10 cellular contexts compared by ENCODE assay signal in the genomic region with DNA sequence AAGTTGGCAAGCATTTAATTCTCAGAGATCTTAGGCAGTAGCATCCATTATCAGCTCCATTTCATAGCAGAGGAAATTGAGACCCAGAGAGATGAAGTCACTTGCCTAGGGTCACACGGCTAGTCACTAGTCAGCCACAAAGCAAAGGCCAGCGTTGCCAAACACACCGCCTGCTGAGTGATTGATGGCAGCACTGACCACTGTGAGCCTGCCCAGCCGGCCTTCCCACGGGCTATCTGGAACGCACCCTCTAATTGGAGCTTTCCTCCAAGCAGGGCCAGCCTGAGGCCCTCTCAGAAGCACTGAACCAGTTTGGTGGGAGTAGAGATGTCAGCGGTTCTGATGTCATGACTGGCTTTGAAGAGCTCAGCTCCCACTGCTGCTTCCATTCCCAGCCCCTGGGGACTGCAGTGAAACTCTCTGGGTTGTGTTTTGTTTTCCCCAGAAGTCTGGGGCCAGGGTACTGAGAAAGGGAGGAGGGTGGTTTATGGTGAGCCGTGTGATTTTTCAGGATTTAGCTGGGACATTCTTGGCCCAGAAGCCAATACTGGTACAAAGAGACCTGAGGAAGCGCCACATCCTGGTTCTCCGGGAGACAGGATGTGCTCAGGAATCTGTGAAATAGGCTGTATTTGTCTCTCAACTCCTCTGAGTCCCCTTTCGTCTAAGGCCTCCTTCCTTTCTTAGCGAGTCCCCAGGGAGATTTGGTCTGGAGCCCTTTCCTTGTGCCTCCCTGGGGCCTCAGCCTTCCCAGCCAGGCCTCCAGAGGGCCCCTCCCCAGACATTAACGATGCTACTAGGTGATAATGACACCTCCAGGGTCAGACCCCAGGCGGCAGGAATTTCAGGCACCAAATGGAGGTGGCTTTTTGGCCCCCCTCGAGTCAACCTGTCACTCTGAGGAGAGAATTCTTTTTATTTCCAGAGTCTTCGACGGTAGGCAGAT. TPM values are rescaled to one million over a fixed set of nuclear protein-coding genes. Genes with fewer than 3 reads are reported as not detected.
DNase-seq lines count a peak whose midpoint lies in the region; ATAC-seq and TF ChIP-seq lines count a peak whose summit lies in the region.
"Had no signal": no experiment of that assay in that cellular context is flagged by ENCODE, and none has a peak within 500 bp of the region (broad histone marks: within the 10 kb centered on the region; RNA-seq: fewer than 3 reads in every experiment).

No MANE protein-coding gene starts in this region.

- H3K9me3 ChIP-seq in iPS-18a (ENCODE audit: control insufficient read depth, low read depth, low read length) = no peaks in the 10 kb centered on the region

- H3K9ac ChIP-seq in iPS-18a (ENCODE audit: low read length) = peak overlapping the region; percentile 6

- peak; percentile 82 for DNase-seq in H7
- peak; percentile 99 for DNase-seq in brain microvascular endothelial cell
- DNase-seq in retinal pigment epithelial cell (ENCODE audit: low read depth) = peak; percentile 19
- DNase-seq in activated T-helper 2 cell treated with anti-CD3 and anti-CD28 coated beads, Interferon-gamma antibody, Interleukin-2, Interleukin-4, amounts not matched to agents 10 μg/mL and 5 μg/mL and 100 μg/mL, durations not matched to agents 14 hours and 24 hours and 36 hours (ENCODE audit: low spot score) = no peak
- no peak for DNase-seq in NCI-H1092 (lab: John Stamatoyannopoulos, UW)
- DNase-seq in Calu3 = no peak
- DNase-seq: activated CD4-positive, alpha-beta T cell treated with anti-CD3 and anti-CD28 coated beads, Interleukin-2, amount 50 U/mL, for 4 hours; effector CD4-positive, alpha-beta T cell had no signal

- in situ Hi-C loops in brain microvascular endothelial cell (cut with HindIII; ENCODE audit: low pct_ligation_motif_present, low sequenced_read_pairs) = no loop called here

- H3K27me3 Mint-ChIP-seq in activated T-helper 2 cell treated with anti-CD3 and anti-CD28 coated beads, Interferon-gamma antibody, Interleukin-2, Interleukin-4, amounts not matched to agents 10 μg/mL and 5 μg/mL and 100 μg/mL, durations not matched to agents 14 hours and 24 hours and 36 hours (ENCODE audit: low read depth) = peaks cover 3% of the 10 kb centered on the region
- no peaks in the 10 kb centered on the region for H3K27me3 Mint-ChIP-seq in Calu3 (ENCODE audit: unreplicated experiment)

- H3K9me3 Mint-ChIP-seq in activated T-helper 2 cell treated with anti-CD3 and anti-CD28 coated beads, Interferon-gamma antibody, Interleukin-2, Interleukin-4, amounts not matched to agents 10 μg/mL and 5 μg/mL and 100 μg/mL, durations not matched to agents 14 hours and 24 hours and 36 hours = no peaks in the 10 kb centered on the region
- H3K9me3 Mint-ChIP-seq in Calu3 (ENCODE audit: low read depth, unreplicated experiment) = no peaks in the 10 kb centered on the region

- H3K27me3 ChIP-seq in H7 (ENCODE audit: control insufficient read depth, insufficient read depth, low read length) (no peaks in the 10 kb centered on the region), brain microvascular endothelial cell (replicated peaks) (no peaks in the 10 kb centered on the region), iPS-18a (ENCODE audit: control insufficient read depth, insufficient read depth, low read length) (no peaks in the 10 kb centered on the region)

- CTCF ChIA-PET in Calu3 (lab: Charles Lee) = no interaction called here

- H3K4me3 ChIP-seq in H7 (ENCODE audit: insufficient read depth, low read depth, low read length) = no peak overlapping the region
- no peak overlapping the region for H3K4me3 ChIP-seq in brain microvascular endothelial cell (ENCODE audit: low read depth, low read length)
- no peak overlapping the region for H3K4me3 ChIP-seq in iPS-18a (ENCODE audit: low read length)
- H3K4me3 ChIP-seq in retinal pigment epithelial cell (ENCODE audit: low read length) = no peak overlapping the region

- no peaks in the 10 kb centered on the region for H3K4me1 Mint-ChIP-seq in activated T-helper 2 cell treated with anti-CD3 and anti-CD28 coated beads, Interferon-gamma antibody, Interleukin-2, Interleukin-4, amounts not matched to agents 10 μg/mL and 5 μg/mL and 100 μg/mL, durations not matched to agents 14 hours and 24 hours and 36 hours (ENCODE audit: low read depth)
- H3K4me1 Mint-ChIP-seq in Calu3 (ENCODE audit: low read depth, unreplicated experiment) = peaks cover 17% of the 10 kb centered on the region

- intact Hi-C loops in activated T-helper 2 cell treated with anti-CD3 and anti-CD28 coated beads, Interferon-gamma antibody, Interleukin-2, Interleukin-4, amounts not matched to agents 10 μg/mL and 5 μg/mL and 100 μg/mL, durations not matched to agents 14 hours and 24 hours and 36 hours (cut with micrococcal nuclease) = no loop called here
- intact Hi-C loops in Calu3 (cut with micrococcal nuclease; ENCODE audit: unreplicated experiment) = no loop called here

- H3K4me1 ChIP-seq in iPS-18a (ENCODE audit: control insufficient read depth, low read depth, low read length) = peaks cover 22% of the 10 kb centered on the region

- H3K27ac ChIP-seq in brain microvascular endothelial cell (peak overlapping the region; percentile 82), iPS-18a (ENCODE audit: low read length) (no peak overlapping the region)

- H3K4me3 Mint-ChIP-seq in activated T-helper 2 cell treated with anti-CD3 and anti-CD28 coated beads, Interferon-gamma antibody, Interleukin-2, Interleukin-4, amounts not matched to agents 10 μg/mL and 5 μg/mL and 100 μg/mL, durations not matched to agents 14 hours and 24 hours and 36 hours (ENCODE audit: low read depth) = no peak overlapping the region
- H3K4me3 Mint-ChIP-seq in Calu3 (ENCODE audit: low read depth, unreplicated experiment) = no peak overlapping the region

- no peaks in the 10 kb centered on the region for H3K36me3 Mint-ChIP-seq in activated T-helper 2 cell treated with anti-CD3 and anti-CD28 coated beads, Interferon-gamma antibody, Interleukin-2, Interleukin-4, amounts not matched to agents 10 μg/mL and 5 μg/mL and 100 μg/mL, durations not matched to agents 14 hours and 24 hours and 36 hours (ENCODE audit: low read depth)
- no peaks in the 10 kb centered on the region for H3K36me3 Mint-ChIP-seq in Calu3 (ENCODE audit: insufficient read depth, unreplicated experiment)

- ATAC-seq in HG03342 (IDR thresholded peaks at IDR 0.05; ENCODE audit: unreplicated experiment) = no peak

- H3K27ac Mint-ChIP-seq in activated T-helper 2 cell treated with anti-CD3 and anti-CD28 coated beads, Interferon-gamma antibody, Interleukin-2, Interleukin-4, amounts not matched to agents 10 μg/mL and 5 μg/mL and 100 μg/mL, durations not matched to agents 14 hours and 24 hours and 36 hours = no peak overlapping the region
- no peak overlapping the region for H3K27ac Mint-ChIP-seq in Calu3 (ENCODE audit: unreplicated experiment)

- H3K36me3 ChIP-seq in H7 (replicated peaks; ENCODE audit: control insufficient read depth, insufficient read depth, low read length) (no peaks in the 10 kb centered on the region), brain microvascular endothelial cell (replicated peaks) (no peaks in the 10 kb centered on the region), iPS-18a (ENCODE audit: control insufficient read depth, low read depth, low read length) (no peaks in the 10 kb centered on the region)

- no TSS peak for BruUV-seq in Calu3 (replicated peaks; lab: Mats Ljungman, UMichigan)

- TF ChIP-seq CTCF in brain microvascular endothelial cell (IDR thresholded peaks at IDR 0.05; ENCODE audit: low read depth, low read length, missing control alignments) (no peak), retinal pigment epithelial cell (conservative IDR thresholded peaks at IDR 0.05; ENCODE audit: low read depth, low read length) (no peak), Calu3 (IDR thresholded peaks at IDR 0.05; ENCODE audit: unreplicated experiment) (no peak)

RNA-seq across cellular contexts. Expression of gene SPRY4, which starts 44.5 kb away (rescaled TPM):
- 71.7 and 93.3 TPM in 2 replicates for total RNA-seq in H7 (2014; rRNA removed; shearing (Covaris generic))
- total RNA-seq in activated T-helper 2 cell treated with anti-CD3 and anti-CD28 coated beads, Interferon-gamma antibody, Interleukin-2, Interleukin-4, amounts not matched to agents 10 μg/mL and 5 μg/mL and 100 μg/mL, durations not matched to agents 14 hours and 24 hours and 36 hours = 0.64 TPM in 2 replicates
- 23.6 and 29.4 TPM in 2 replicates for total RNA-seq in Calu3 (2022)

Comparison
In these comparisons a context has a peak if more than half of its experiments do, and no peak if none do; other contexts are left out.
1. DNase-seq: peak in H7 (single experiment), brain microvascular endothelial cell (single experiment) and retinal pigment epithelial cell (single experiment); none in activated T-helper 2 cell treated with anti-CD3 and anti-CD28 coated beads, Interferon-gamma antibody, Interleukin-2, Interleukin-4, amounts not matched to agents 10 μg/mL and 5 μg/mL and 100 μg/mL, durations not matched to agents 14 hours and 24 hours and 36 hours (single experiment), NCI-H1092 (single experiment) and Calu3 (single experiment).
2. RNA of gene SPRY4, which starts 44.5 kb away (total RNA-seq): 71.7 to 93.3 TPM in H7 and 23.6 to 29.4 TPM in Calu3; 0.64 TPM in activated T-helper 2 cell treated with anti-CD3 and anti-CD28 coated beads, Interferon-gamma antibody, Interleukin-2, Interleukin-4, amounts not matched to agents 10 μg/mL and 5 μg/mL and 100 μg/mL, durations not matched to agents 14 hours and 24 hours and 36 hours; every median in the first group is over 10 times any median in the second.